In the genomic region with DNA sequence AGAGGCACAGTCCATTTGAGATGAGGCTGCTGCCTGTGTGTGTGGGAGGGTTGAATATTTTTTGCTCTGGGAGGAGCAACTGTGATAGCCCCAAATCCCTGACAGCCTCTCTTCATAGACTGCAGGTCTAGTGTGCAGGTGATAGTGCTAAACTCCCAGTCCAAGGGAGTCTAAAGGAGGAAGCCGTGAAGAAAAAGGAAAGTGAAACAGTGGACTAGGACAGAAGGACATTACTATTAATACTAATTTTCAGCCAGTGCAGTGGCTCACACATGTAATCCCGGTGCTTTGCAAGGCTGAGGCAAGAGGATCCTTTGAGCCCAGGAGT, we compare ENCODE assay signal across 1 cellular context.
TF ChIP-seq lines count a peak whose summit lies in the region.

No MANE protein-coding gene starts in this region.

TF ChIP-seq in GM23338, 12 proteins besides CTCF, POLR2A, EP300 and RAD21:
- TF ChIP-seq, protein P1, sequence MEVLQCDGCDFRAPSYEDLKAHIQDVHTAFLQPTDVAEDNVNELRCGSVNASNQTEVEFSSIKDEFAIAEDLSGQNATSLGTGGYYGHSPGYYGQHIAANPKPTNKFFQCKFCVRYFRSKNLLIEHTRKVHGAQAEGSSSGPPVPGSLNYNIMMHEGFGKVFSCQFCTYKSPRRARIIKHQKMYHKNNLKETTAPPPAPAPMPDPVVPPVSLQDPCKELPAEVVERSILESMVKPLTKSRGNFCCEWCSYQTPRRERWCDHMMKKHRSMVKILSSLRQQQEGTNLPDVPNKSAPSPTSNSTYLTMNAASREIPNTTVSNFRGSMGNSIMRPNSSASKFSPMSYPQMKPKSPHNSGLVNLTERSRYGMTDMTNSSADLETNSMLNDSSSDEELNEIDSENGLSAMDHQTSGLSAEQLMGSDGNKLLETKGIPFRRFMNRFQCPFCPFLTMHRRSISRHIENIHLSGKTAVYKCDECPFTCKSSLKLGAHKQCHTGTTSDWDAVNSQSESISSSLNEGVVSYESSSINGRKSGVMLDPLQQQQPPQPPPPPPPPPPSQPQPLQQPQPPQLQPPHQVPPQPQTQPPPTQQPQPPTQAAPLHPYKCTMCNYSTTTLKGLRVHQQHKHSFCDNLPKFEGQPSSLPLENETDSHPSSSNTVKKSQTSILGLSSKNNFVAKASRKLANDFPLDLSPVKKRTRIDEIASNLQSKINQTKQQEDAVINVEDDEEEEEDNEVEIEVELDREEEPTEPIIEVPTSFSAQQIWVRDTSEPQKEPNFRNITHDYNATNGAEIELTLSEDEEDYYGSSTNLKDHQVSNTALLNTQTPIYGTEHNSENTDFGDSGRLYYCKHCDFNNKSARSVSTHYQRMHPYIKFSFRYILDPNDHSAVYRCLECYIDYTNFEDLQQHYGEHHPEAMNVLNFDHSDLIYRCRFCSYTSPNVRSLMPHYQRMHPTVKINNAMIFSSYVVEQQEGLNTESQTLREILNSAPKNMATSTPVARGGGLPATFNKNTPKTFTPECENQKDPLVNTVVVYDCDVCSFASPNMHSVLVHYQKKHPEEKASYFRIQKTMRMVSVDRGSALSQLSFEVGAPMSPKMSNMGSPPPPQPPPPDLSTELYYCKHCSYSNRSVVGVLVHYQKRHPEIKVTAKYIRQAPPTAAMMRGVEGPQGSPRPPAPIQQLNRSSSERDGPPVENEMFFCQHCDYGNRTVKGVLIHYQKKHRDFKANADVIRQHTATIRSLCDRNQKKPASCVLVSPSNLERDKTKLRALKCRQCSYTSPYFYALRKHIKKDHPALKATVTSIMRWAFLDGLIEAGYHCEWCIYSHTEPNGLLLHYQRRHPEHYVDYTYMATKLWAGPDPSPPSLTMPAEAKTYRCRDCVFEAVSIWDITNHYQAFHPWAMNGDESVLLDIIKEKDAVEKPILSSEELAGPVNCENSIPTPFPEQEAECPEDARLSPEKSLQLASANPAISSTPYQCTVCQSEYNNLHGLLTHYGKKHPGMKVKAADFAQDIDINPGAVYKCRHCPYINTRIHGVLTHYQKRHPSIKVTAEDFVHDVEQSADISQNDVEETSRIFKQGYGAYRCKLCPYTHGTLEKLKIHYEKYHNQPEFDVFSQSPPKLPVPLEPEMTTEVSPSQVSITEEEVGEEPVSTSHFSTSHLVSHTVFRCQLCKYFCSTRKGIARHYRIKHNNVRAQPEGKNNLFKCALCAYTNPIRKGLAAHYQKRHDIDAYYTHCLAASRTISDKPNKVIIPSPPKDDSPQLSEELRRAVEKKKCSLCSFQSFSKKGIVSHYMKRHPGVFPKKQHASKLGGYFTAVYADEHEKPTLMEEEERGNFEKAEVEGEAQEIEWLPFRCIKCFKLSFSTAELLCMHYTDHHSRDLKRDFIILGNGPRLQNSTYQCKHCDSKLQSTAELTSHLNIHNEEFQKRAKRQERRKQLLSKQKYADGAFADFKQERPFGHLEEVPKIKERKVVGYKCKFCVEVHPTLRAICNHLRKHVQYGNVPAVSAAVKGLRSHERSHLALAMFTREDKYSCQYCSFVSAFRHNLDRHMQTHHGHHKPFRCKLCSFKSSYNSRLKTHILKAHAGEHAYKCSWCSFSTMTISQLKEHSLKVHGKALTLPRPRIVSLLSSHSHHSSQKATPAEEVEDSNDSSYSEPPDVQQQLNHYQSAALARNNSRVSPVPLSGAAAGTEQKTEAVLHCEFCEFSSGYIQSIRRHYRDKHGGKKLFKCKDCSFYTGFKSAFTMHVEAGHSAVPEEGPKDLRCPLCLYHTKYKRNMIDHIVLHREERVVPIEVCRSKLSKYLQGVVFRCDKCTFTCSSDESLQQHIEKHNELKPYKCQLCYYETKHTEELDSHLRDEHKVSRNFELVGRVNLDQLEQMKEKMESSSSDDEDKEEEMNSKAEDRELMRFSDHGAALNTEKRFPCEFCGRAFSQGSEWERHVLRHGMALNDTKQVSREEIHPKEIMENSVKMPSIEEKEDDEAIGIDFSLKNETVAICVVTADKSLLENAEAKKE (CRISPR knock-in tag; IDR thresholded peaks at IDR 0.05) = no peak
- no peak for TF ChIP-seq JUNB (IDR thresholded peaks at IDR 0.05; ENCODE audit: unreplicated experiment)
